Comparison of ENCODE assay signal across 9 cellular contexts in genomic region chr21:15445327-15445726, GRCh38.
DNase-seq lines count a peak whose midpoint lies in the region; ATAC-seq and TF ChIP-seq lines count a peak whose summit lies in the region.
"Had no signal": no experiment of that assay in that cellular context is flagged by ENCODE, and none has a peak within 500 bp of the region (broad histone marks: within the 10 kb centered on the region; RNA-seq: fewer than 3 reads in every experiment).

No MANE protein-coding gene starts in this region.

- H3K36me3 ChIP-seq in upper lobe of right lung = no peaks in the 10 kb centered on the region

- POLR2A ChIA-PET in naive thymus-derived CD8-positive, alpha-beta T cell (lab: Charles Lee) = no interaction called here

- DNase-seq in Right ventricle myocardium superior = no peak
- DNase-seq in cardiac septum (ENCODE audit: low spot score) = no peak
- peak; percentile 20 for DNase-seq in RPMI8226
- no peak for DNase-seq in upper lobe of right lung
- DNase-seq in activated CD4-positive, alpha-beta T cell treated with anti-CD3 and anti-CD28 coated beads, Interleukin-2, amount 50 U/mL, for 4 hours = no peak
- no peak for DNase-seq in GM19240 (ENCODE audit: insufficient read length, low spot score)
- no peak for DNase-seq in naive thymus-derived CD8-positive, alpha-beta T cell
- DNase-seq: NCI-H1092 treated with DMSO at 0.1 percent for 48 hours had no signal

- no peak overlapping the region for H3K27ac Mint-ChIP-seq in naive thymus-derived CD8-positive, alpha-beta T cell

- H3K27me3 ChIP-seq in upper lobe of right lung = no peaks in the 10 kb centered on the region

- H3K4me1 ChIP-seq in upper lobe of right lung = no peaks in the 10 kb centered on the region

- H3K4me3 ChIP-seq in upper lobe of right lung = no peak overlapping the region

- peaks cover 0 to 9% (median 0%) of the 10 kb centered on the region in 3 donors for H3K36me3 Mint-ChIP-seq in naive thymus-derived CD8-positive, alpha-beta T cell

- intact Hi-C loops in Right ventricle myocardium superior (cut with DNase I) (no loop called here), cardiac septum (cut with DNase I) (no loop called here), upper lobe of right lung (cut with DNase I) (no loop called here)

- ATAC-seq in Right ventricle myocardium superior (ENCODE audit: poor library complexity) (peak; percentile 53), HG02938 (IDR thresholded peaks at IDR 0.05; ENCODE audit: unreplicated experiment) (peak; percentile 79), upper lobe of right lung (peak; percentile 77)
- ATAC-seq in naive thymus-derived CD8-positive, alpha-beta T cell = no peak

- no peaks in the 10 kb centered on the region for H3K27me3 Mint-ChIP-seq in naive thymus-derived CD8-positive, alpha-beta T cell

- no peak for TF ChIP-seq CTCF in upper lobe of right lung (IDR thresholded peaks at IDR 0.05)

- peaks cover 1 to 19% (median 13%) of the 10 kb centered on the region in 9 donors for H3K9me3 Mint-ChIP-seq in naive thymus-derived CD8-positive, alpha-beta T cell

- H3K9me3 ChIP-seq in upper lobe of right lung = no peaks in the 10 kb centered on the region

- H3K4me1 Mint-ChIP-seq in naive thymus-derived CD8-positive, alpha-beta T cell = peaks cover 2 to 21% (median 5%) of the 10 kb centered on the region in 4 donors

- no peak overlapping the region for H3K4me3 Mint-ChIP-seq in naive thymus-derived CD8-positive, alpha-beta T cell

- no peak overlapping the region for H3K27ac ChIP-seq in upper lobe of right lung

Comparison
In these comparisons a context has a peak if more than half of its experiments do, and no peak if none do; other contexts are left out.
1. ATAC-seq: peak in Right ventricle myocardium superior (single experiment), HG02938 (single experiment) and upper lobe of right lung (single experiment); none in naive thymus-derived CD8-positive, alpha-beta T cell (0 of 2).